Comparison of ENCODE assay signal across 6 cellular contexts in genomic region chr7:102540604-102541003, GRCh38. TPM values are rescaled to one million over a fixed set of nuclear protein-coding genes. Genes with fewer than 3 reads are reported as not detected.
"Had no signal": no experiment of that assay in that cellular context is flagged by ENCODE, and none has a peak within 500 bp of the region (broad histone marks: within the 10 kb centered on the region; RNA-seq: fewer than 3 reads in every experiment).

No MANE protein-coding gene starts in this region.

RNA-seq across cellular contexts. Expression of gene UPK3BL2, which starts 2.9 kb away (rescaled TPM):
- total RNA-seq: RPMI7951 had no signal

RNA-seq across cellular contexts. Expression of gene SPDYE2, which starts 10.4 kb away (rescaled TPM):
- total RNA-seq: K562, M059J, PC-3, Right ventricle myocardium inferior, RPMI7951, SK-MEL-5 had no signal
